Comparison of ENCODE assay signal across 7 cellular contexts in genomic region chr5:81749562-81750307, GRCh38. TPM values are rescaled to one million over a fixed set of nuclear protein-coding genes. Genes with fewer than 3 reads are reported as not detected.
A peak's percentile ranks its signal among the peaks of the same experiment; 100 is the strongest.
DNase-seq lines count a peak whose midpoint lies in the region; ATAC-seq and TF ChIP-seq lines count a peak whose summit lies in the region.

No MANE protein-coding gene starts in this region.

- H3K27ac Mint-ChIP-seq in type B pancreatic cell, result peak overlapping the region; percentile 78

- H3K9ac ChIP-seq in fibroblast of lung (ENCODE audit: insufficient read depth, low read length) (peak overlapping the region; percentile 52), neuronal stem cell (ENCODE audit: low read depth, low read length, poor library complexity) (peak overlapping the region; percentile 44)

- no peak overlapping the region for H2BK12ac ChIP-seq in neuronal stem cell (ENCODE audit: low read length)

- H4K8ac ChIP-seq in neuronal stem cell (ENCODE audit: low read depth, low read length), result no peak overlapping the region

- H3K23ac ChIP-seq in neuronal stem cell (ENCODE audit: low read depth, low read length, poor library complexity), result peak overlapping the region; percentile 65

- TF ChIP-seq CTCF in NB4 (IDR thresholded peaks at IDR 0.05; ENCODE audit: low read depth, low read length), result no peak
- no peak for TF ChIP-seq CTCF in fibroblast of lung (conservative IDR thresholded peaks at IDR 0.05 in 1 of 2, IDR thresholded peaks at IDR 0.05 in 1 of 2; ENCODE audit: low read depth in 1 of 2, low read length in 2 of 2)
- peak; percentile 19 for TF ChIP-seq CTCF in type B pancreatic cell (conservative IDR thresholded peaks at IDR 0.05)

- no peak overlapping the region for H2AFZ ChIP-seq in fibroblast of lung (ENCODE audit: low read length)
- peak overlapping the region; percentile 71 for H2AFZ ChIP-seq in neuronal stem cell (ENCODE audit: low read length)

- in situ Hi-C loops in HAP-1 (cut with MboI; ENCODE audit: low sequenced_read_pairs), result loop anchor here (5.0 to 25.0 kb wide), 2 partner anchors 103 to 413 kb away; no protein-coding TSS in a partner anchor

- H3K9me3 ChIP-seq in HAP-1, result no peaks in the 10 kb centered on the region
- H3K9me3 ChIP-seq in fibroblast of lung (ENCODE audit: control insufficient read depth, insufficient read depth, low read depth, low read length), result no peaks in the 10 kb centered on the region
- no peaks in the 10 kb centered on the region for H3K9me3 ChIP-seq in neuronal stem cell (replicated peaks in 1 of 2; ENCODE audit: control insufficient read depth in 2 of 2, insufficient read depth in 1 of 2, low read depth in 1 of 2, low read length in 2 of 2)

- H2AK5ac ChIP-seq in neuronal stem cell (ENCODE audit: low read depth, low read length), result no peak overlapping the region

- H3K27me3 ChIP-seq in HAP-1 (ENCODE audit: low read depth) (no peaks in the 10 kb centered on the region), fibroblast of lung (ENCODE audit: control insufficient read depth, insufficient read depth, low read length) (no peaks in the 10 kb centered on the region), neuronal stem cell (ENCODE audit: control insufficient read depth in 3 of 3, insufficient read depth in 3 of 3, low read depth in 1 of 3, low read length in 3 of 3) (no peaks in the 10 kb centered on the region)

- peaks cover 2% of the 10 kb centered on the region for H4K20me1 ChIP-seq in fibroblast of lung (ENCODE audit: control insufficient read depth, extremely low read depth, insufficient read depth, low read length)

- peaks cover 3% of the 10 kb centered on the region for H3K79me1 ChIP-seq in neuronal stem cell (ENCODE audit: low read depth, low read length)

- peak overlapping the region; percentile 73 for H3K4me2 ChIP-seq in fibroblast of lung (ENCODE audit: extremely low read depth, insufficient read depth, low read length)
- H3K4me2 ChIP-seq in neuronal stem cell (ENCODE audit: insufficient read depth, low read length, poor library complexity, severe bottlenecking), result peak overlapping the region; percentile 62

- peak; percentile 45 for ATAC-seq in GM18499 (IDR thresholded peaks at IDR 0.05; ENCODE audit: insufficient read depth, unreplicated experiment)

- TF ChIP-seq POLR2A in NB4 (IDR thresholded peaks at IDR 0.05; ENCODE audit: extremely low read depth, insufficient read length), result no peak

- H3K36me3 ChIP-seq in HAP-1 (replicated peaks), result no peaks in the 10 kb centered on the region
- H3K36me3 ChIP-seq in fibroblast of lung (ENCODE audit: control insufficient read depth, insufficient read depth, low read length), result no peaks in the 10 kb centered on the region
- peaks cover 0 to 4% of the 10 kb centered on the region in 2 donors for H3K36me3 ChIP-seq in neuronal stem cell (replicated peaks in 1 of 2; ENCODE audit: control insufficient read depth in 2 of 2, insufficient read depth in 2 of 2, low read length in 2 of 2)

- peak overlapping the region; percentile 81 for H2BK15ac ChIP-seq in neuronal stem cell (ENCODE audit: low read length)

- peak overlapping the region; percentile 83 for H3K18ac ChIP-seq in neuronal stem cell (ENCODE audit: low read length)

- no peak overlapping the region for H3K4ac ChIP-seq in neuronal stem cell (ENCODE audit: low read length)

- H3K4me3 ChIP-seq in HAP-1, result peak overlapping the region; percentile 37
- H3K4me3 ChIP-seq in NB4 (ENCODE audit: low read depth, low read length), result peak overlapping the region; percentile 56
- peak overlapping the region; percentile 47 to 91 (median 68) for H3K4me3 ChIP-seq in fibroblast of lung (replicated peaks in 1 of 4; ENCODE audit: control extremely low read depth in 1 of 4, insufficient read depth in 1 of 4, low read depth in 3 of 4, low read length in 4 of 4)
- peak overlapping the region; percentile 80 to 100 for H3K4me3 ChIP-seq in neuronal stem cell (ENCODE audit: low read length in 2 of 2)

- peak; percentile 25 to 58 for DNase-seq in HAP-1 (ENCODE audit: low spot score in 2 of 2)
- DNase-seq in NB4 (ENCODE audit: low read depth), result peak; percentile 47
- peak; percentile 60 for DNase-seq in activated T-cell treated with anti-CD3 and anti-CD28 coated beads, Interleukin-2, amount 50 U/mL, for 1 hour
- no peak for DNase-seq in fibroblast of lung (ENCODE audit: low read depth in 2 of 2)
- DNase-seq in neuronal stem cell (ENCODE audit: low spot score), result peak; percentile 37
- peak; percentile 77 for DNase-seq in type B pancreatic cell (ENCODE audit: extremely low spot score, unreplicated experiment)

- H3K36me3 Mint-ChIP-seq in type B pancreatic cell, result peaks cover 4% of the 10 kb centered on the region

- H3K4me3 Mint-ChIP-seq in type B pancreatic cell, result peak overlapping the region; percentile 93

- H3K4me1 ChIP-seq in HAP-1 (peaks cover 32% of the 10 kb centered on the region), fibroblast of lung (ENCODE audit: control insufficient read depth, extremely low read depth, insufficient read depth, low read length) (peaks cover 6% of the 10 kb centered on the region), neuronal stem cell (ENCODE audit: control insufficient read depth in 2 of 2, insufficient read depth in 1 of 2, low read depth in 1 of 2, low read length in 2 of 2) (peaks cover 10 to 24% of the 10 kb centered on the region in 2 donors)

- peaks cover 30% of the 10 kb centered on the region for H3K79me2 ChIP-seq in fibroblast of lung (ENCODE audit: control insufficient read depth, insufficient read depth, low read length)

- H3K9me3 Mint-ChIP-seq in type B pancreatic cell, result peaks cover 5% of the 10 kb centered on the region

- H3K27ac ChIP-seq in fibroblast of lung (ENCODE audit: insufficient read depth, low read length) (peak overlapping the region; percentile 5), neuronal stem cell (replicated peaks; ENCODE audit: low read length) (peak overlapping the region; percentile 63)

- H2BK5ac ChIP-seq in neuronal stem cell (ENCODE audit: low read length), result no peak overlapping the region

- H3K4me1 Mint-ChIP-seq in type B pancreatic cell (ENCODE audit: unreplicated experiment), result peaks cover 53% of the 10 kb centered on the region

- no peaks in the 10 kb centered on the region for H3K27me3 Mint-ChIP-seq in type B pancreatic cell

- no CpG with 5 or more reads among the region's 61 CpGs for WGBS in neuronal stem cell (ENCODE audit: extremely low coverage in 2 of 2, insufficient read length in 2 of 2, insufficient replicate concordance in 1 of 2), 2 donors

- H2BK120ac ChIP-seq in neuronal stem cell (ENCODE audit: low read depth, low read length), result no peak overlapping the region

- H4K91ac ChIP-seq in neuronal stem cell (ENCODE audit: low read depth, low read length, poor library complexity), result no peak overlapping the region

- no peak overlapping the region for H3K14ac ChIP-seq in neuronal stem cell (ENCODE audit: low read length)

RNA-seq across cellular contexts. Expression of gene SSBP2, which starts 1.2 kb away (rescaled TPM):
- total RNA-seq in fibroblast of lung (30.8 and 44.4 TPM in 2 replicates), type B pancreatic cell (ENCODE audit: low replicate concordance) (85.2 and 102 TPM in 2 replicates)
- 47.5 and 63.1 TPM in 2 replicates for polyA plus RNA-seq in fibroblast of lung
- polyA plus RNA-seq in fibroblast of lung (2012), result 33.1 and 46.6 TPM in 2 replicates
- polyA minus RNA-seq in fibroblast of lung (ENCODE audit: low replicate concordance), result 40.9 and 75.2 TPM in 2 replicates
- 130 TPM for polyA plus RNA-seq in neuronal stem cell (2013, experiment 1 of 2)
- 125 TPM for polyA plus RNA-seq in neuronal stem cell (2013, experiment 2 of 2)

Comparison
In these comparisons a context has a peak if more than half of its experiments do, and no peak if none do; other contexts are left out.
1. DNase-seq: peak in HAP-1 (2 of 2), NB4 (single experiment), activated T-cell treated with anti-CD3 and anti-CD28 coated beads, Interleukin-2, amount 50 U/mL, for 1 hour (single experiment), neuronal stem cell (single experiment) and type B pancreatic cell (single experiment); none in fibroblast of lung (0 of 2).
2. H3K4me3 ChIP-seq: peak in every context shown above with its lines; median percentile 90 in neuronal stem cell; 68 in fibroblast of lung; 56 in NB4; 37 in HAP-1.